ENCODE assay signal across 8 cellular contexts in the genomic region with DNA sequence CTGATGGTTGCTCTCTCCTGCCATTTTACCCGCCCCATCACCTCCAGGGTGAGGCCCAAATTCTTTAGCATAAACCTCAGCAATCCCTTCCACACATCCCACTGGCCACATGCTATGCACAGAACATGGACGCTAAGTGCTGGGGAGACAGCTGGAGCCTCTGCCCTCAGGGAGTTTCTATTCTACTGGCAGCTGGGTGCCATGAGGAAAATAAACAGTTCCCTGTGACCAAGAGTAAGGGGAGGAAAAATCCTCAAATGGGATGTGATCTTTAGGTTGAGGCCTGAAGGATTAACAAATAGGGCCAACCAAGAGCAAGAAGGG. TPM values are rescaled to one million over a fixed set of nuclear protein-coding genes. Genes with fewer than 3 reads are reported as not detected.
DNase-seq lines count a peak whose midpoint lies in the region; ATAC-seq and TF ChIP-seq lines count a peak whose summit lies in the region.

No MANE protein-coding gene starts in this region.

- no peaks in the 10 kb centered on the region for H3K9me3 ChIP-seq in IMR-90 (ENCODE audit: control insufficient read depth, insufficient read depth, low read length)

- H3K36me3 Mint-ChIP-seq in MCF 10A (ENCODE audit: insufficient read depth, unreplicated experiment) (no peaks in the 10 kb centered on the region), naive B cell (peaks cover 2 to 21% of the 10 kb centered on the region in 2 donors)

- peak overlapping the region; percentile 21 for H3K23ac ChIP-seq in IMR-90 (ENCODE audit: low read depth, low read length)

- no peak overlapping the region for H4K5ac ChIP-seq in IMR-90 (ENCODE audit: low read depth, low read length)

- H3K79me1 ChIP-seq in IMR-90 (ENCODE audit: low read depth in 1 of 2, low read length in 2 of 2), result peaks cover 27 to 57% of the 10 kb centered on the region in 2 experiments; a peak in 3 of 4 replicates

- H2BK5ac ChIP-seq in IMR-90 (ENCODE audit: low read depth, low read length, poor library complexity, severe bottlenecking), result no peak overlapping the region

- 0 out of 2 replicates have a peak overlapping the region, but pooled peaks have one; percentile 8 for H3K4me2 ChIP-seq in IMR-90 (ENCODE audit: low read depth, low read length)

- no peaks in the 10 kb centered on the region for H3K27me3 ChIP-seq in IMR-90 (ENCODE audit: control insufficient read depth, insufficient read depth, low read length)

- POLR2A ChIA-PET in IMR-90 (lab: Charles Lee; ENCODE audit: unreplicated experiment), result no interaction called here
- POLR2A ChIA-PET in MCF 10A (lab: Yijun Ruan, JAX), result interaction anchor here (0.6 to 3.2 kb wide), 5 partner anchors 13 to 116 kb away, joined by 3 to 18 read pairs (median 4); partner anchors contain the start of gene KDM7A

- H4K20me1 ChIP-seq in IMR-90 (ENCODE audit: insufficient read depth, low read length), result peaks cover 8% of the 10 kb centered on the region; the same call in 1 of the 2 replicates

- H4K91ac ChIP-seq in IMR-90 (ENCODE audit: insufficient read depth, low read depth, low read length), result no peak overlapping the region

- H3K27ac Mint-ChIP-seq in MCF 10A (ENCODE audit: low read depth, unreplicated experiment) (peak overlapping the region; percentile 21), naive B cell (peak overlapping the region; percentile 94 to 100 (median 98))

- ATAC-seq in IMR-90 (ENCODE audit: low read depth) (no peak), naive B cell (ENCODE audit: low read depth in 2 of 2) (no peak), left lobe of liver (no peak), HG02623 (IDR thresholded peaks at IDR 0.05; ENCODE audit: unreplicated experiment) (no peak), HG02973 (IDR thresholded peaks at IDR 0.05; ENCODE audit: unreplicated experiment) (no peak)

- H2AK5ac ChIP-seq in IMR-90 (ENCODE audit: low read depth, low read length), result peak overlapping the region; percentile 32

- peaks cover 28% of the 10 kb centered on the region for H3K9me1 ChIP-seq in IMR-90 (ENCODE audit: insufficient read depth, low read length)

- no peaks in the 10 kb centered on the region for H3K36me3 ChIP-seq in IMR-90 (ENCODE audit: control insufficient read depth, insufficient read depth, low read length)

- H4K8ac ChIP-seq in IMR-90 (ENCODE audit: low read depth in 2 of 2, low read length in 2 of 2), result peak overlapping the region in 1 of 2 experiments; percentile 0; a peak in 2 of 4 replicates

- H2BK120ac ChIP-seq in IMR-90 (ENCODE audit: low read depth, low read length), result 0 out of 2 replicates have a peak overlapping the region, but pooled peaks have one; percentile 11

- H3K4me3 Mint-ChIP-seq in MCF 10A (ENCODE audit: unreplicated experiment), result peak overlapping the region; percentile 78
- H3K4me3 Mint-ChIP-seq in naive B cell, result peak overlapping the region; percentile 90 to 99 (median 97)

- TF ChIP-seq CTCF in AG10803 (conservative IDR thresholded peaks at IDR 0.05; ENCODE audit: low read length), result no peak
- no peak for TF ChIP-seq CTCF in IMR-90 (conservative IDR thresholded peaks at IDR 0.05; ENCODE audit: low read depth, low read length)
- no peak for TF ChIP-seq CTCF in MCF 10A (IDR thresholded peaks at IDR 0.05; ENCODE audit: unreplicated experiment)

- TF ChIP-seq POLR2A in IMR-90 (IDR thresholded peaks at IDR 0.05; ENCODE audit: low read depth, low read length), result no peak

- H2AK9ac ChIP-seq in IMR-90 (replicated peaks; ENCODE audit: low read depth, low read length, poor library complexity), result peak overlapping the region; percentile 33

- H3K14ac ChIP-seq in IMR-90 (replicated peaks; ENCODE audit: low read depth, low read length), result no peak overlapping the region

- H3K9ac ChIP-seq in IMR-90 (ENCODE audit: low read depth, low read length), result no peak overlapping the region

- H3K18ac ChIP-seq in IMR-90 (ENCODE audit: low read depth, low read length), result no peak overlapping the region

- intact Hi-C loops in IMR-90 (cut with micrococcal nuclease) (no loop called here), MCF 10A (cut with micrococcal nuclease) (no loop called here)

- peaks cover 21% of the 10 kb centered on the region for H3K4me1 ChIP-seq in IMR-90 (ENCODE audit: control insufficient read depth, insufficient read depth, low read length)

- no TSS peak for BruUV-seq in IMR-90 (replicated peaks; lab: Mats Ljungman, UMichigan)
- no TSS peak for BruUV-seq in MCF 10A (replicated peaks; lab: Mats Ljungman, UMichigan)

- peak overlapping the region; percentile 33; the same call in 1 of the 3 replicates for H2BK15ac ChIP-seq in IMR-90 (ENCODE audit: low read depth, low read length)

- H3K27me3 Mint-ChIP-seq in MCF 10A (ENCODE audit: insufficient read depth, unreplicated experiment) (no peaks in the 10 kb centered on the region), naive B cell (no peaks in the 10 kb centered on the region)

- dilution Hi-C loops in IMR-90 (cut with HindIII; ENCODE audit: low sequenced_read_pairs, unreplicated experiment), result no loop called here

- no peak overlapping the region for H2BK20ac ChIP-seq in IMR-90 (ENCODE audit: low read depth, low read length)

- CTCF ChIA-PET in IMR-90 (lab: Yijun Ruan, JAX), result no interaction called here
- CTCF ChIA-PET in MCF 10A (lab: Yijun Ruan, JAX), result no interaction called here

- 86% methylated on average over 1 of the region's 2 CpGs; no CpG with 5 or more reads in 1 of the 2 experiments for WGBS in IMR-90 (ENCODE audit: extremely low coverage in 2 of 2, insufficient read length in 1 of 2), 2 experiments

- DNase-seq in AG10803 (ENCODE audit: low read depth) (no peak), IMR-90 (no peak), MCF 10A (ENCODE audit: unreplicated experiment) (peak; percentile 6), naive B cell (no peak), left lobe of liver (ENCODE audit: low spot score) (no peak), germinal center (ENCODE audit: low spot score) (no peak)

- no peak for TF ChIP-seq RAD21 in IMR-90 (IDR thresholded peaks at IDR 0.05; ENCODE audit: low read length)

- H3K56ac ChIP-seq in IMR-90 (ENCODE audit: extremely low read depth, insufficient read depth, low read length), result no peak overlapping the region

- H3K4ac ChIP-seq in IMR-90 (ENCODE audit: low read depth, low read length), result peak overlapping the region; percentile 57

- peaks cover 12% of the 10 kb centered on the region for H3K9me3 Mint-ChIP-seq in MCF 10A (ENCODE audit: unreplicated experiment)
- peaks cover 5 to 12% (median 10%) of the 10 kb centered on the region in 7 donors for H3K9me3 Mint-ChIP-seq in naive B cell

- H3K27ac ChIP-seq in IMR-90 (ENCODE audit: insufficient read depth, low read length), result no peak overlapping the region

- in situ Hi-C loops in IMR-90 (cut with MboI; ENCODE audit: low sequenced_read_pairs), result no loop called here

- H2AFZ ChIP-seq in IMR-90 (replicated peaks; ENCODE audit: low read length, poor library complexity), result peak overlapping the region; percentile 52

- peak overlapping the region; percentile 71 for H3K4me3 ChIP-seq in AG10803 (ENCODE audit: low read length)
- no peak overlapping the region for H3K4me3 ChIP-seq in IMR-90 (ENCODE audit: insufficient read depth, low read depth, low read length)

- H3K4me1 Mint-ChIP-seq in MCF 10A (ENCODE audit: insufficient read depth, unreplicated experiment), result peaks cover 39% of the 10 kb centered on the region
- peaks cover 42 to 60% (median 58%) of the 10 kb centered on the region in 3 donors for H3K4me1 Mint-ChIP-seq in naive B cell

TF ChIP-seq in IMR-90, 13 proteins besides CTCF, POLR2A, EP300 and RAD21:
- TF ChIP-seq BHLHE40 (IDR thresholded peaks at IDR 0.05; ENCODE audit: low read depth, low read length) (no peak), NFE2L2 (IDR thresholded peaks at IDR 0.05; ENCODE audit: low read depth, low read length) (no peak), SMC3 (IDR thresholded peaks at IDR 0.05; ENCODE audit: low read depth, low read length) (no peak), MAFK (IDR thresholded peaks at IDR 0.05; ENCODE audit: low read depth, low read length) (no peak), CHD1 (IDR thresholded peaks at IDR 0.05; ENCODE audit: low read depth, low read length) (no peak), MXI1 (IDR thresholded peaks at IDR 0.05; ENCODE audit: borderline replicate concordance, low read depth, low read length) (no peak), USF2 (IDR thresholded peaks at IDR 0.05; ENCODE audit: low read depth, low read length) (no peak), CEBPB (IDR thresholded peaks at IDR 0.05; ENCODE audit: low read depth, low read length) (no peak), RCOR1 (IDR thresholded peaks at IDR 0.05; ENCODE audit: insufficient replicate concordance, low read length) (no peak), RFX5 (IDR thresholded peaks at IDR 0.05; ENCODE audit: low read depth, low read length) (no peak), MAZ (IDR thresholded peaks at IDR 0.05; ENCODE audit: borderline replicate concordance, low read depth, low read length) (no peak), FOS (IDR thresholded peaks at IDR 0.05; ENCODE audit: low read depth, low read length) (no peak)
- TF ChIP-seq, protein P1, sequence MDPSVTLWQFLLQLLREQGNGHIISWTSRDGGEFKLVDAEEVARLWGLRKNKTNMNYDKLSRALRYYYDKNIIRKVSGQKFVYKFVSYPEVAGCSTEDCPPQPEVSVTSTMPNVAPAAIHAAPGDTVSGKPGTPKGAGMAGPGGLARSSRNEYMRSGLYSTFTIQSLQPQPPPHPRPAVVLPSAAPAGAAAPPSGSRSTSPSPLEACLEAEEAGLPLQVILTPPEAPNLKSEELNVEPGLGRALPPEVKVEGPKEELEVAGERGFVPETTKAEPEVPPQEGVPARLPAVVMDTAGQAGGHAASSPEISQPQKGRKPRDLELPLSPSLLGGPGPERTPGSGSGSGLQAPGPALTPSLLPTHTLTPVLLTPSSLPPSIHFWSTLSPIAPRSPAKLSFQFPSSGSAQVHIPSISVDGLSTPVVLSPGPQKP (IDR thresholded peaks at IDR 0.05; ENCODE audit: borderline replicate concordance, low read depth, low read length), result no peak

RNA-seq across cellular contexts. Expression of gene PARP12, which starts 1.2 kb away (rescaled TPM):
- total RNA-seq in IMR-90 (2012; rRNA removed) (6.9 and 7.2 TPM in 2 replicates), MCF 10A (2022) (35.0 and 41.4 TPM in 2 replicates), left lobe of liver (17.8 TPM)
- polyA plus RNA-seq in IMR-90 (2012; rRNA removed) (11.3 and 14.0 TPM in 2 replicates), naive B cell (ENCODE audit: low read depth in 6 of 6) (10 to 100 TPM; 40.5 to 61.1 (median 47.6) TPM)
- polyA plus RNA-seq in IMR-90 (2012; cell fraction: cytosol; rRNA removed), result 12.1 and 12.8 TPM in 2 replicates
- 25.9 and 32.5 TPM in 2 replicates for polyA plus RNA-seq in IMR-90 (2012; cell fraction: nucleus; rRNA removed; ENCODE audit: low replicate concordance)
